10 cellular contexts compared by ENCODE assay signal in genomic region chr19:17757125-17757524, GRCh38. TPM values are rescaled to one million over a fixed set of nuclear protein-coding genes. Genes with fewer than 3 reads are reported as not detected.
DNase-seq lines count a peak whose midpoint lies in the region; ATAC-seq, FAIRE-seq and TF ChIP-seq lines count a peak whose summit lies in the region.
"Had no signal": no experiment of that assay in that cellular context is flagged by ENCODE, and none has a peak within 500 bp of the region (broad histone marks: within the 10 kb centered on the region; RNA-seq: fewer than 3 reads in every experiment).

No MANE protein-coding gene starts in this region.

- no peaks in the 10 kb centered on the region for H3K9me3 Mint-ChIP-seq in activated T-cell treated with anti-CD3 and anti-CD28 coated beads, Interleukin-2, amount 50 U/mL, for 24 hours
- no peaks in the 10 kb centered on the region for H3K9me3 Mint-ChIP-seq in activated CD4-positive, alpha-beta memory T cell treated with anti-CD3 and anti-CD28 coated beads, Interleukin-2, amount 10 ng/mL, durations not matched to agents 7 days and 5 days

- no peaks in the 10 kb centered on the region for H4K20me1 ChIP-seq in hepatocyte (ENCODE audit: insufficient read depth, poor library complexity, severe bottlenecking)

- no peak for DNase-seq in activated T-cell treated with anti-CD3 and anti-CD28 coated beads, Interleukin-2, amount 50 U/mL, for 24 hours
- no peak for DNase-seq in activated T-cell treated with anti-CD3 and anti-CD28 coated beads, Interleukin-2, amount 50 U/mL, for 1 hour
- DNase-seq in amniotic epithelial cell (ENCODE audit: low read depth) (peak; percentile 86), hepatocyte (ENCODE audit: low spot score) (peak; percentile 51), upper lobe of right lung (no peak), GM19239 (ENCODE audit: insufficient read length, low spot score) (no peak), ecto neural progenitor cell (ENCODE audit: low spot score) (no peak)
- DNase-seq in activated CD4-positive, alpha-beta memory T cell treated with anti-CD3 and anti-CD28 coated beads, Interleukin-2, amount 10 ng/mL, durations not matched to agents 7 days and 5 days, result no peak
- DNase-seq: cerebellar nuclear complex had no signal

- no peaks in the 10 kb centered on the region for H3K36me3 ChIP-seq in hepatocyte (replicated peaks; ENCODE audit: insufficient read depth, low read depth)
- no peaks in the 10 kb centered on the region for H3K36me3 ChIP-seq in upper lobe of right lung
- H3K36me3 ChIP-seq: thoracic aorta had no signal

- H3K27me3 ChIP-seq in hepatocyte, result no peaks in the 10 kb centered on the region
- H3K27me3 ChIP-seq in upper lobe of right lung, result no peaks in the 10 kb centered on the region

- intact Hi-C loops in upper lobe of right lung (cut with DNase I), result no loop called here

- H3K4me3 ChIP-seq in hepatocyte (no peak overlapping the region), upper lobe of right lung (no peak overlapping the region)
- H3K4me3 ChIP-seq: thoracic aorta had no signal

- peaks cover 71% of the 10 kb centered on the region for H3K36me3 Mint-ChIP-seq in activated T-cell treated with anti-CD3 and anti-CD28 coated beads, Interleukin-2, amount 50 U/mL, for 24 hours (ENCODE audit: low read depth)
- peaks cover 64% of the 10 kb centered on the region for H3K36me3 Mint-ChIP-seq in activated CD4-positive, alpha-beta memory T cell treated with anti-CD3 and anti-CD28 coated beads, Interleukin-2, amount 10 ng/mL, durations not matched to agents 7 days and 5 days (ENCODE audit: low read depth)

- H3K4me3 Mint-ChIP-seq in activated T-cell treated with anti-CD3 and anti-CD28 coated beads, Interleukin-2, amount 50 U/mL, for 24 hours, result no peak overlapping the region
- H3K4me3 Mint-ChIP-seq in activated CD4-positive, alpha-beta memory T cell treated with anti-CD3 and anti-CD28 coated beads, Interleukin-2, amount 10 ng/mL, durations not matched to agents 7 days and 5 days, result no peak overlapping the region

- POLR2A ChIA-PET in activated CD4-positive, alpha-beta memory T cell treated with anti-CD3 and anti-CD28 coated beads, Interleukin-2, amount 10 ng/mL, durations not matched to agents 7 days and 5 days (lab: Charles Lee), result no interaction called here

- CTCF ChIA-PET in activated CD4-positive, alpha-beta memory T cell treated with anti-CD3 and anti-CD28 coated beads, Interleukin-2, amount 10 ng/mL, durations not matched to agents 7 days and 5 days (lab: Charles Lee), result interaction anchor here (1.9 kb wide), 1 partner anchor 102 kb away, joined by 4 read pairs; no protein-coding TSS in a partner anchor

- 53% methylated on average over 7 of the region's 9 CpGs for WGBS in hepatocyte (ENCODE audit: low lambda C conversion rate, missing lambda C conversion rate)

- FAIRE-seq in GM19239 (lab: Jason Lieb, UNC), result no peak

- H3K9me2 ChIP-seq in hepatocyte (replicated peaks; ENCODE audit: insufficient read depth), result no peaks in the 10 kb centered on the region

- no peak overlapping the region for H3K4me2 ChIP-seq in hepatocyte

- H3K9me3 ChIP-seq in hepatocyte (ENCODE audit: low read depth) (no peaks in the 10 kb centered on the region), upper lobe of right lung (no peaks in the 10 kb centered on the region)
- H3K9me3 ChIP-seq: thoracic aorta had no signal

- ATAC-seq in upper lobe of right lung, result peak; percentile 64

- H2AFZ ChIP-seq in hepatocyte, result no peak overlapping the region

- H3K4me1 Mint-ChIP-seq in activated T-cell treated with anti-CD3 and anti-CD28 coated beads, Interleukin-2, amount 50 U/mL, for 24 hours (ENCODE audit: low read depth), result peaks cover 48% of the 10 kb centered on the region
- peaks cover 35% of the 10 kb centered on the region for H3K4me1 Mint-ChIP-seq in activated CD4-positive, alpha-beta memory T cell treated with anti-CD3 and anti-CD28 coated beads, Interleukin-2, amount 10 ng/mL, durations not matched to agents 7 days and 5 days

- H3K4me1 ChIP-seq in hepatocyte (ENCODE audit: insufficient read depth) (no peaks in the 10 kb centered on the region), upper lobe of right lung (no peaks in the 10 kb centered on the region)

- H3K79me2 ChIP-seq in hepatocyte, result no peaks in the 10 kb centered on the region

- no peaks in the 10 kb centered on the region for H3K27me3 Mint-ChIP-seq in activated T-cell treated with anti-CD3 and anti-CD28 coated beads, Interleukin-2, amount 50 U/mL, for 24 hours
- no peaks in the 10 kb centered on the region for H3K27me3 Mint-ChIP-seq in activated CD4-positive, alpha-beta memory T cell treated with anti-CD3 and anti-CD28 coated beads, Interleukin-2, amount 10 ng/mL, durations not matched to agents 7 days and 5 days

- peak overlapping the region; percentile 47 for H3K27ac Mint-ChIP-seq in activated T-cell treated with anti-CD3 and anti-CD28 coated beads, Interleukin-2, amount 50 U/mL, for 24 hours
- H3K27ac Mint-ChIP-seq in activated CD4-positive, alpha-beta memory T cell treated with anti-CD3 and anti-CD28 coated beads, Interleukin-2, amount 10 ng/mL, durations not matched to agents 7 days and 5 days, result no peak overlapping the region

- H3K27ac ChIP-seq in hepatocyte (no peak overlapping the region), upper lobe of right lung (no peak overlapping the region)
- H3K27ac ChIP-seq: thoracic aorta had no signal

- TF ChIP-seq CTCF in hepatocyte (IDR thresholded peaks at IDR 0.05; ENCODE audit: poor library complexity) (no peak), upper lobe of right lung (IDR thresholded peaks at IDR 0.05) (no peak)

RNA-seq across cellular contexts. Expression of gene FCHO1, which starts 5.8 kb away (rescaled TPM):
- total RNA-seq in hepatocyte, result 2.1 and 2.2 TPM in 2 replicates
- 1.9 and 2.3 TPM in 2 replicates for polyA plus RNA-seq in hepatocyte
- 7.4 TPM for total RNA-seq in upper lobe of right lung
- 10 to 100 TPM; 64.8 to 76.7 TPM for total RNA-seq in activated CD4-positive, alpha-beta memory T cell treated with anti-CD3 and anti-CD28 coated beads, Interleukin-2, amount 10 ng/mL, durations not matched to agents 7 days and 5 days

RNA-seq across cellular contexts. Expression of gene B3GNT3, which starts 37.8 kb away (rescaled TPM):
- 19.1 and 22.6 TPM in 2 replicates for total RNA-seq in hepatocyte
- 14.6 and 16.7 TPM in 2 replicates for polyA plus RNA-seq in hepatocyte
- 2.1 TPM for total RNA-seq in upper lobe of right lung
- total RNA-seq in activated CD4-positive, alpha-beta memory T cell treated with anti-CD3 and anti-CD28 coated beads, Interleukin-2, amount 10 ng/mL, durations not matched to agents 7 days and 5 days, result not detected

RNA-seq across cellular contexts. Expression of gene MAP1S, which starts 37.8 kb away (rescaled TPM):
- total RNA-seq in hepatocyte (7.7 and 9.5 TPM in 2 replicates), upper lobe of right lung (71.4 TPM)
- polyA plus RNA-seq in hepatocyte, result 37.1 and 52.7 TPM in 2 replicates
- 10 to 100 TPM; 66.2 to 76.2 TPM for total RNA-seq in activated CD4-positive, alpha-beta memory T cell treated with anti-CD3 and anti-CD28 coated beads, Interleukin-2, amount 10 ng/mL, durations not matched to agents 7 days and 5 days

Comparison
In these comparisons a context has a peak if more than half of its experiments do, and no peak if none do; other contexts are left out.
1. DNase-seq: peak in amniotic epithelial cell (single experiment) and hepatocyte (single experiment); none in activated T-cell treated with anti-CD3 and anti-CD28 coated beads, Interleukin-2, amount 50 U/mL, for 24 hours (single experiment), activated T-cell treated with anti-CD3 and anti-CD28 coated beads, Interleukin-2, amount 50 U/mL, for 1 hour (single experiment), upper lobe of right lung (single experiment), GM19239 (single experiment), ecto neural progenitor cell (single experiment) and activated CD4-positive, alpha-beta memory T cell treated with anti-CD3 and anti-CD28 coated beads, Interleukin-2, amount 10 ng/mL, durations not matched to agents 7 days and 5 days (single experiment).